ENCODE assay signal across 10 cellular contexts in the genomic region with DNA sequence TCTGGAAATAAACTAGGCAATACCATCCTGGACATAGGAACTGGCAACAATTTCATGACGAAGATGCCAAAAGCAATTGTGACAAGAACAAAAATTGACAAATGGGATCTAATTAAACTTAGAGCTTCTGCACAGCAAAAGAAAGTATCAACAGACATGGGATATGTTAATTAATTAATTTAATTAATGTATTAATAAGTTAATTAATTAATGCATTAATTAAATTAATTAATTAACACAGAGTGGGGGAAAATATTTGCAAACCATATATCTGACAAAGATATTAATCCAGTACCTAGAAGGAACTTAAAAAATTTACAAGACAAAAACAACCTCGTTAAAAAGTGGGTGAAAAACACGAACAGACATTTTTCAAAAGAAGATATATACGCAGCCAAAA.
"Had no signal": no experiment of that assay in that cellular context is flagged by ENCODE, and none has a peak within 500 bp of the region (broad histone marks: within the 10 kb centered on the region; RNA-seq: fewer than 3 reads in every experiment).

No MANE protein-coding gene starts in this region.

- H3K4me3 ChIP-seq: GM23248, HAP-1 had no signal

- H3K4me3 Mint-ChIP-seq: HFFc6, IgD-negative memory B cell had no signal

- H3K4me1 ChIP-seq: HAP-1 had no signal

- FAIRE-seq: HepG2 had no signal

- H2AFZ ChIP-seq: GM23248 had no signal

- H3K9me3 ChIP-seq: HAP-1 had no signal

- H3K27ac ChIP-seq: GM23248, HL-60 had no signal

- H3K9me3 Mint-ChIP-seq: HFFc6 had no signal

- H3K36me3 Mint-ChIP-seq: IgD-negative memory B cell had no signal

- H3K27ac Mint-ChIP-seq: HFFc6, IgD-negative memory B cell had no signal

- H3K36me3 ChIP-seq: HAP-1 had no signal

- DNase-seq: GM23248, GOT3, H7, HFFc6, KG1 had no signal

- H3K9ac ChIP-seq: GM23248 had no signal

- ATAC-seq: HCT116, HepG2 had no signal
